ENCODE assay signal across 1 cellular context in the genomic region with DNA sequence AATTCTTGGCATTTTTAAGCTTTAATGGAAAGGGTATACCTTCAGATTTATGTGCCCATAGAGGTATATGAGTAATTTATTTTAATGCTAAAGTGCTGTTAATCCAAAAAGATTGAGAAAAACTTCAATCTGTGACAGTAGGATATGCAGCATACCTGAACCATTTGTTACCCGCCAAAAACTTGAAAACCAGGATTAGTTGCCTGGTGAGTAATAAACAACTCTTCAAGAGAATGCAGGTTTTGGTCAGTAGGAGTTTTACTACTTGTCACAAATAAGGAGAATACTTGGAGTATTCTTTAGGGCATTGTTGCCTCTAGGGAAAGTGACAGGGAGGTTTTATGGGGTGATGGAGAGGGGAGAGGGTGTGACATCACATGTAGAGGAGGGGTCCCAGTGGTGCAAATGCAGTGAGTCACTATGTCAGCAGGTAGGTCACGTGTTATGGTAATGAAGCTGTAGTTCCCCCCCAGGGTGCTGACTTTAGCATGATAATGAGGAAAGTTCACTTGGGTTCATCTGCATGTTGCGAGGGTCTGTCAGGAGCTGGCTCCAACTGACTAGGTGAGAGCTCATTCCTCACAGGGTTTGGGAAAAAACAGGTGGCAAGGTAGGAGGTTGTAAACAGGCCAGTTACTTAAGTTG.
A peak's percentile ranks its signal among the peaks of the same experiment; 100 is the strongest.
TF ChIP-seq lines count a peak whose summit lies in the region.

No MANE protein-coding gene starts in this region.

TF ChIP-seq in H1, 55 proteins besides CTCF, POLR2A, EP300 and RAD21:
- peak; percentile 64 for TF ChIP-seq TAF1 (IDR thresholded peaks at IDR 0.05; ENCODE audit: low read depth, low read length)
- TF ChIP-seq CREB1 (IDR thresholded peaks at IDR 0.05) = peak; percentile 89
- 0 out of 2 replicates have a peak, but pooled peaks have one; percentile 27 for TF ChIP-seq EGR1 (IDR thresholded peaks at IDR 0.05; ENCODE audit: borderline replicate concordance, low read depth, low read length)
- no peak for TF ChIP-seq CHD1 (IDR thresholded peaks at IDR 0.05; ENCODE audit: low read depth, low read length)
- TF ChIP-seq SP1 (IDR thresholded peaks at IDR 0.05; ENCODE audit: low read depth, low read length) = peak; percentile 84
- TF ChIP-seq, protein P1, sequence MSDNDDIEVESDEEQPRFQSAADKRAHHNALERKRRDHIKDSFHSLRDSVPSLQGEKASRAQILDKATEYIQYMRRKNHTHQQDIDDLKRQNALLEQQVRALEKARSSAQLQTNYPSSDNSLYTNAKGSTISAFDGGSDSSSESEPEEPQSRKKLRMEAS (IDR thresholded peaks at IDR 0.05) = no peak; the same call in 1 of the 2 replicates
- no peak for TF ChIP-seq CEBPB (IDR thresholded peaks at IDR 0.05; ENCODE audit: low read depth, low read length)
- peak; percentile 96 for TF ChIP-seq TCF12 (IDR thresholded peaks at IDR 0.05; ENCODE audit: low read depth, low read length)
- TF ChIP-seq KDM1A (IDR thresholded peaks at IDR 0.05; ENCODE audit: borderline replicate concordance, low read length) = peak; percentile 55; the same call in 1 of the 2 replicates
- peak; percentile 89 for TF ChIP-seq POU5F1 (IDR thresholded peaks at IDR 0.05; ENCODE audit: low read depth, low read length)
- TF ChIP-seq NANOG (IDR thresholded peaks at IDR 0.05; ENCODE audit: insufficient read depth, low read depth, low read length, poor library complexity, severe bottlenecking) = peak; percentile 83
- TF ChIP-seq, protein P2, sequence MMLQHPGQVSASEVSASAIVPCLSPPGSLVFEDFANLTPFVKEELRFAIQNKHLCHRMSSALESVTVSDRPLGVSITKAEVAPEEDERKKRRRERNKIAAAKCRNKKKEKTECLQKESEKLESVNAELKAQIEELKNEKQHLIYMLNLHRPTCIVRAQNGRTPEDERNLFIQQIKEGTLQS (IDR thresholded peaks at IDR 0.05; ENCODE audit: insufficient read depth, low read depth, low read length) = peak; percentile 42; the same call in 1 of the 2 replicates
- 0 out of 2 replicates have a peak, but pooled peaks have one; percentile 10 for TF ChIP-seq YY1 (IDR thresholded peaks at IDR 0.05; ENCODE audit: low read depth, low read length)
- TF ChIP-seq EZH2 (IDR thresholded peaks at IDR 0.05; ENCODE audit: low read depth, low read length, severe bottlenecking) = no peak
- TF ChIP-seq CBX8 (IDR thresholded peaks at IDR 0.05; ENCODE audit: borderline replicate concordance, low read depth, low read length) = no peak
- TF ChIP-seq JUN (IDR thresholded peaks at IDR 0.05; ENCODE audit: low read depth, low read length) = peak; percentile 77
- TF ChIP-seq HDAC2 (IDR thresholded peaks at IDR 0.05; ENCODE audit: borderline replicate concordance in 1 of 2, low read depth in 2 of 2, low read length in 2 of 2) = 0 out of 4 replicates have a peak, but pooled peaks of 1 of the 2 experiments have one; percentile 74
- TF ChIP-seq, protein P3, sequence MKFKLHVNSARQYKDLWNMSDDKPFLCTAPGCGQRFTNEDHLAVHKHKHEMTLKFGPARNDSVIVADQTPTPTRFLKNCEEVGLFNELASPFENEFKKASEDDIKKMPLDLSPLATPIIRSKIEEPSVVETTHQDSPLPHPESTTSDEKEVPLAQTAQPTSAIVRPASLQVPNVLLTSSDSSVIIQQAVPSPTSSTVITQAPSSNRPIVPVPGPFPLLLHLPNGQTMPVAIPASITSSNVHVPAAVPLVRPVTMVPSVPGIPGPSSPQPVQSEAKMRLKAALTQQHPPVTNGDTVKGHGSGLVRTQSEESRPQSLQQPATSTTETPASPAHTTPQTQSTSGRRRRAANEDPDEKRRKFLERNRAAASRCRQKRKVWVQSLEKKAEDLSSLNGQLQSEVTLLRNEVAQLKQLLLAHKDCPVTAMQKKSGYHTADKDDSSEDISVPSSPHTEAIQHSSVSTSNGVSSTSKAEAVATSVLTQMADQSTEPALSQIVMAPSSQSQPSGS (IDR thresholded peaks at IDR 0.05; ENCODE audit: low read length) = peak; percentile 82; the same call in 1 of the 2 replicates
- peak; percentile 56; the same call in 1 of the 2 replicates for TF ChIP-seq POLR2AphosphoS5 (IDR thresholded peaks at IDR 0.05; ENCODE audit: low read depth, low read length)
- TF ChIP-seq, protein P4, sequence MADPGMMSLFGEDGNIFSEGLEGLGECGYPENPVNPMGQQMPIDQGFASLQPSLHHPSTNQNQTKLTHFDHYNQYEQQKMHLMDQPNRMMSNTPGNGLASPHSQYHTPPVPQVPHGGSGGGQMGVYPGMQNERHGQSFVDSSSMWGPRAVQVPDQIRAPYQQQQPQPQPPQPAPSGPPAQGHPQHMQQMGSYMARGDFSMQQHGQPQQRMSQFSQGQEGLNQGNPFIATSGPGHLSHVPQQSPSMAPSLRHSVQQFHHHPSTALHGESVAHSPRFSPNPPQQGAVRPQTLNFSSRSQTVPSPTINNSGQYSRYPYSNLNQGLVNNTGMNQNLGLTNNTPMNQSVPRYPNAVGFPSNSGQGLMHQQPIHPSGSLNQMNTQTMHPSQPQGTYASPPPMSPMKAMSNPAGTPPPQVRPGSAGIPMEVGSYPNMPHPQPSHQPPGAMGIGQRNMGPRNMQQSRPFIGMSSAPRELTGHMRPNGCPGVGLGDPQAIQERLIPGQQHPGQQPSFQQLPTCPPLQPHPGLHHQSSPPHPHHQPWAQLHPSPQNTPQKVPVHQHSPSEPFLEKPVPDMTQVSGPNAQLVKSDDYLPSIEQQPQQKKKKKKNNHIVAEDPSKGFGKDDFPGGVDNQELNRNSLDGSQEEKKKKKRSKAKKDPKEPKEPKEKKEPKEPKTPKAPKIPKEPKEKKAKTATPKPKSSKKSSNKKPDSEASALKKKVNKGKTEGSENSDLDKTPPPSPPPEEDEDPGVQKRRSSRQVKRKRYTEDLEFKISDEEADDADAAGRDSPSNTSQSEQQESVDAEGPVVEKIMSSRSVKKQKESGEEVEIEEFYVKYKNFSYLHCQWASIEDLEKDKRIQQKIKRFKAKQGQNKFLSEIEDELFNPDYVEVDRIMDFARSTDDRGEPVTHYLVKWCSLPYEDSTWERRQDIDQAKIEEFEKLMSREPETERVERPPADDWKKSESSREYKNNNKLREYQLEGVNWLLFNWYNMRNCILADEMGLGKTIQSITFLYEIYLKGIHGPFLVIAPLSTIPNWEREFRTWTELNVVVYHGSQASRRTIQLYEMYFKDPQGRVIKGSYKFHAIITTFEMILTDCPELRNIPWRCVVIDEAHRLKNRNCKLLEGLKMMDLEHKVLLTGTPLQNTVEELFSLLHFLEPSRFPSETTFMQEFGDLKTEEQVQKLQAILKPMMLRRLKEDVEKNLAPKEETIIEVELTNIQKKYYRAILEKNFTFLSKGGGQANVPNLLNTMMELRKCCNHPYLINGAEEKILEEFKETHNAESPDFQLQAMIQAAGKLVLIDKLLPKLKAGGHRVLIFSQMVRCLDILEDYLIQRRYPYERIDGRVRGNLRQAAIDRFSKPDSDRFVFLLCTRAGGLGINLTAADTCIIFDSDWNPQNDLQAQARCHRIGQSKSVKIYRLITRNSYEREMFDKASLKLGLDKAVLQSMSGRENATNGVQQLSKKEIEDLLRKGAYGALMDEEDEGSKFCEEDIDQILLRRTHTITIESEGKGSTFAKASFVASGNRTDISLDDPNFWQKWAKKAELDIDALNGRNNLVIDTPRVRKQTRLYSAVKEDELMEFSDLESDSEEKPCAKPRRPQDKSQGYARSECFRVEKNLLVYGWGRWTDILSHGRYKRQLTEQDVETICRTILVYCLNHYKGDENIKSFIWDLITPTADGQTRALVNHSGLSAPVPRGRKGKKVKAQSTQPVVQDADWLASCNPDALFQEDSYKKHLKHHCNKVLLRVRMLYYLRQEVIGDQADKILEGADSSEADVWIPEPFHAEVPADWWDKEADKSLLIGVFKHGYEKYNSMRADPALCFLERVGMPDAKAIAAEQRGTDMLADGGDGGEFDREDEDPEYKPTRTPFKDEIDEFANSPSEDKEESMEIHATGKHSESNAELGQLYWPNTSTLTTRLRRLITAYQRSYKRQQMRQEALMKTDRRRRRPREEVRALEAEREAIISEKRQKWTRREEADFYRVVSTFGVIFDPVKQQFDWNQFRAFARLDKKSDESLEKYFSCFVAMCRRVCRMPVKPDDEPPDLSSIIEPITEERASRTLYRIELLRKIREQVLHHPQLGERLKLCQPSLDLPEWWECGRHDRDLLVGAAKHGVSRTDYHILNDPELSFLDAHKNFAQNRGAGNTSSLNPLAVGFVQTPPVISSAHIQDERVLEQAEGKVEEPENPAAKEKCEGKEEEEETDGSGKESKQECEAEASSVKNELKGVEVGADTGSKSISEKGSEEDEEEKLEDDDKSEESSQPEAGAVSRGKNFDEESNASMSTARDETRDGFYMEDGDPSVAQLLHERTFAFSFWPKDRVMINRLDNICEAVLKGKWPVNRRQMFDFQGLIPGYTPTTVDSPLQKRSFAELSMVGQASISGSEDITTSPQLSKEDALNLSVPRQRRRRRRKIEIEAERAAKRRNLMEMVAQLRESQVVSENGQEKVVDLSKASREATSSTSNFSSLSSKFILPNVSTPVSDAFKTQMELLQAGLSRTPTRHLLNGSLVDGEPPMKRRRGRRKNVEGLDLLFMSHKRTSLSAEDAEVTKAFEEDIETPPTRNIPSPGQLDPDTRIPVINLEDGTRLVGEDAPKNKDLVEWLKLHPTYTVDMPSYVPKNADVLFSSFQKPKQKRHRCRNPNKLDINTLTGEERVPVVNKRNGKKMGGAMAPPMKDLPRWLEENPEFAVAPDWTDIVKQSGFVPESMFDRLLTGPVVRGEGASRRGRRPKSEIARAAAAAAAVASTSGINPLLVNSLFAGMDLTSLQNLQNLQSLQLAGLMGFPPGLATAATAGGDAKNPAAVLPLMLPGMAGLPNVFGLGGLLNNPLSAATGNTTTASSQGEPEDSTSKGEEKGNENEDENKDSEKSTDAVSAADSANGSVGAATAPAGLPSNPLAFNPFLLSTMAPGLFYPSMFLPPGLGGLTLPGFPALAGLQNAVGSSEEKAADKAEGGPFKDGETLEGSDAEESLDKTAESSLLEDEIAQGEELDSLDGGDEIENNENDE (IDR thresholded peaks at IDR 0.05; ENCODE audit: insufficient replicate concordance, low read length) = no peak
- no peak for TF ChIP-seq CTBP2 (IDR thresholded peaks at IDR 0.05; ENCODE audit: borderline replicate concordance, insufficient read depth, insufficient read length, low read length)
- TF ChIP-seq SIN3A (conservative IDR thresholded peaks at IDR 0.05 in 1 of 2, IDR thresholded peaks at IDR 0.05 in 1 of 2; ENCODE audit: low read depth in 1 of 2, low read length in 2 of 2) = peak; percentile 70 to 72; a peak in 3 of 4 replicates
- TF ChIP-seq ASH2L (IDR thresholded peaks at IDR 0.05; ENCODE audit: low read length) = peak; percentile 33
- no peak for TF ChIP-seq GABPA (IDR thresholded peaks at IDR 0.05; ENCODE audit: borderline replicate concordance, insufficient read depth, low read length)
- peak; percentile 99 for TF ChIP-seq RXRA (IDR thresholded peaks at IDR 0.05; ENCODE audit: insufficient read depth, low read depth, low read length)
- TF ChIP-seq BRCA1 (IDR thresholded peaks at IDR 0.05; ENCODE audit: low read depth, low read length) = no peak
- TF ChIP-seq, protein P5, sequence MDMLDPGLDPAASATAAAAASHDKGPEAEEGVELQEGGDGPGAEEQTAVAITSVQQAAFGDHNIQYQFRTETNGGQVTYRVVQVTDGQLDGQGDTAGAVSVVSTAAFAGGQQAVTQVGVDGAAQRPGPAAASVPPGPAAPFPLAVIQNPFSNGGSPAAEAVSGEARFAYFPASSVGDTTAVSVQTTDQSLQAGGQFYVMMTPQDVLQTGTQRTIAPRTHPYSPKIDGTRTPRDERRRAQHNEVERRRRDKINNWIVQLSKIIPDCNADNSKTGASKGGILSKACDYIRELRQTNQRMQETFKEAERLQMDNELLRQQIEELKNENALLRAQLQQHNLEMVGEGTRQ (IDR thresholded peaks at IDR 0.05; ENCODE audit: low read length) = peak; percentile 85
- TF ChIP-seq KDM5A (IDR thresholded peaks at IDR 0.05; ENCODE audit: low read length) = no peak
- TF ChIP-seq SIRT6 (IDR thresholded peaks at IDR 0.05; ENCODE audit: low read length) = no peak
- TF ChIP-seq JUND (IDR thresholded peaks at IDR 0.05; ENCODE audit: low read length) = peak; percentile 96; the same call in 1 of the 2 replicates
- peak in 1 of 2 experiments; percentile 11 for TF ChIP-seq BCL11A (IDR thresholded peaks at IDR 0.05; ENCODE audit: low read depth in 2 of 2, low read length in 2 of 2)
